In the genomic region with DNA sequence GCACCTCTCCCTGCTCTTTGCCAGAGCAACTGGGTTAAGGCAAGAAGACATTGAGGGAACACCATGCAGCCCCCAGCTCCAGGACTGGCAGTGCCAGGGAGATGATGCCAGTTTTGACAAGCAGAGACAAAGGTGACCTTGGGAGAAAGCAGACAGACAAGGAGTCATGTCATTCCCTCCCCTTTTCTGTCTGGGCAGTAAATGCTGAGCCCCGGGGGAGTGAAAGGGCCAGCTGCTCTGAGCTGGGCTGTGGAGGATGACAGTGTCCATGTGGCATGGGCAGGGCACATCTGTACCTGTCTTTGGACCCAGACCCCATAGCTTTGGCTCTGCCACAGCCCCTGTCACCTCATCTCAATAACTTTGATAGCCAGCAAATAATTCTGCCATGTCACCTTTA, we compare ENCODE assay signal across 1 cellular context.
TF ChIP-seq lines count a peak whose summit lies in the region.

No MANE protein-coding gene starts in this region.

TF ChIP-seq in GM23338, 12 proteins besides CTCF, POLR2A, EP300 and RAD21:
- TF ChIP-seq JUNB (IDR thresholded peaks at IDR 0.05; ENCODE audit: unreplicated experiment) (no peak), NANOG (IDR thresholded peaks at IDR 0.05; ENCODE audit: borderline replicate concordance) (no peak), EZH2 (IDR thresholded peaks at IDR 0.05; ENCODE audit: low read depth, unreplicated experiment) (no peak), REST (IDR thresholded peaks at IDR 0.05; ENCODE audit: unreplicated experiment) (no peak), STAT1 (IDR thresholded peaks at IDR 0.05; ENCODE audit: unreplicated experiment) (no peak), ZNF331 (CRISPR knock-in tag; IDR thresholded peaks at IDR 0.05; ENCODE audit: low read depth) (no peak), POLR2AphosphoS5 (IDR thresholded peaks at IDR 0.05; ENCODE audit: low read depth) (no peak), ZNF462 (CRISPR knock-in tag; IDR thresholded peaks at IDR 0.05) (no peak), ZNF114 (CRISPR knock-in tag; IDR thresholded peaks at IDR 0.05) (no peak), EZH2phosphoT487 (IDR thresholded peaks at IDR 0.05; ENCODE audit: unreplicated experiment) (no peak), CREB1 (CRISPR knock-in tag; IDR thresholded peaks at IDR 0.05; ENCODE audit: low read depth) (no peak)
- TF ChIP-seq, protein P1, sequence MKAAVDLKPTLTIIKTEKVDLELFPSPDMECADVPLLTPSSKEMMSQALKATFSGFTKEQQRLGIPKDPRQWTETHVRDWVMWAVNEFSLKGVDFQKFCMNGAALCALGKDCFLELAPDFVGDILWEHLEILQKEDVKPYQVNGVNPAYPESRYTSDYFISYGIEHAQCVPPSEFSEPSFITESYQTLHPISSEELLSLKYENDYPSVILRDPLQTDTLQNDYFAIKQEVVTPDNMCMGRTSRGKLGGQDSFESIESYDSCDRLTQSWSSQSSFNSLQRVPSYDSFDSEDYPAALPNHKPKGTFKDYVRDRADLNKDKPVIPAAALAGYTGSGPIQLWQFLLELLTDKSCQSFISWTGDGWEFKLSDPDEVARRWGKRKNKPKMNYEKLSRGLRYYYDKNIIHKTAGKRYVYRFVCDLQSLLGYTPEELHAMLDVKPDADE (IDR thresholded peaks at IDR 0.05): no peak
